8 cellular contexts compared by ENCODE assay signal in the genomic region with DNA sequence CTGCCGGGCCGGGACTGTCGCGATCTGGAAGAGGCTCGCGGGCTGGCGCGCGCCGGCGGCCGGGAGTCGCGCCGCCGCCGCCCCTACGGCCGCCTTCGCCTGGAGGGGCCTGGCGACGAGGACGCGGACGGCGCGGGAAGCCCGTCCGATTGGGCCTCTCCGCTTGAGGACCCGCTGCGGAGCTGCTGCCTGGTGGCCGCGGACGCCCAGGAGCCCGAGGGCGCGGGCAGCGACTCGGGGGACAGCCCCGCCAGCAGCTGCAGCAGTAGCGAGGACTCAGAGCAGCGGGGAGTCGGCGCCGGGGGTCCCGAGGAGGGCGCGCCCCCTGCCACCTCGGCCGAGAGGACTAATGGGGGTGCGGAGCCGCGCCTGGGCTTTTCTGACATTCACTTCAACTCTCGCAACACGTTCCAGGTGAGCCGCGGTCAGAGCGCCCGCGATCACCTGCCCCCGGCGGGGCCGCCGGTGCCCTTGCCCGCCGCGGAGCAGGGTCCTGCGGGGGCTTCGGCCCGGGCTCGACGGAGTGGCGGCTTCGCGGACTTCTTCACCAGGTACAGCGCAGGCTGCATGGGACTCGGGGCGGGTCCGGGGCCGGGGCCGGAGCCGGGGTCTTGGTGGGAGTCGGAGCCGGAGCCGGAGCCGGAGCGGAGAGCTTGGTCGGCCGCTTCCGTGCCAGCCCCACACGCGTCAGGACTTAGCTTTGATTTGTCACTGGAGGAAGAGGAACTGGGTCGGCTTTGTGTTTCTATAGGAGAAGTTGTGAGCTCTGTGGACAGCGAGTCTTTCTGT. TPM values are rescaled to one million over a fixed set of nuclear protein-coding genes. Genes with fewer than 3 reads are reported as not detected.
DNase-seq lines count a peak whose midpoint lies in the region; ATAC-seq and TF ChIP-seq lines count a peak whose summit lies in the region.

No MANE protein-coding gene starts in this region.

- TF ChIP-seq POLR2A in GM18505 (IDR thresholded peaks at IDR 0.05; ENCODE audit: borderline replicate concordance, extremely low read depth, insufficient read depth, insufficient read length) = no peak
- TF ChIP-seq POLR2A in erythroblast (IDR thresholded peaks at IDR 0.05; ENCODE audit: low read length) = no peak

- H3K4me1 Mint-ChIP-seq in activated CD4-positive, alpha-beta T cell treated with anti-CD3 and anti-CD28 coated beads, Interleukin-2, amount 10 ng/mL, durations not matched to agents 7 days and 5 days = peaks cover 9% of the 10 kb centered on the region

- peaks cover 72% of the 10 kb centered on the region for H3K27me3 Mint-ChIP-seq in activated CD4-positive, alpha-beta T cell treated with anti-CD3 and anti-CD28 coated beads, Interleukin-2, amount 10 ng/mL, durations not matched to agents 7 days and 5 days

- no peak overlapping the region for H3K27ac Mint-ChIP-seq in activated CD4-positive, alpha-beta T cell treated with anti-CD3 and anti-CD28 coated beads, Interleukin-2, amount 10 ng/mL, durations not matched to agents 7 days and 5 days

- H3K9me3 Mint-ChIP-seq in activated CD4-positive, alpha-beta T cell treated with anti-CD3 and anti-CD28 coated beads, Interleukin-2, amount 10 ng/mL, durations not matched to agents 7 days and 5 days = no peaks in the 10 kb centered on the region

- CTCF ChIA-PET in activated CD4-positive, alpha-beta T cell treated with anti-CD3 and anti-CD28 coated beads, Interleukin-2, amount 10 ng/mL, durations not matched to agents 7 days and 5 days (lab: Charles Lee) = no interaction called here

- POLR2A ChIA-PET in activated CD4-positive, alpha-beta T cell treated with anti-CD3 and anti-CD28 coated beads, Interleukin-2, amount 10 ng/mL, durations not matched to agents 7 days and 5 days (lab: Charles Lee) = no interaction called here

- H3K9me3 ChIP-seq in mononuclear cell (ENCODE audit: low read depth, low read length) (no peaks in the 10 kb centered on the region), thymus (ENCODE audit: control insufficient read depth) (no peaks in the 10 kb centered on the region)

- H3K4me3 ChIP-seq in mononuclear cell (ENCODE audit: low read length) (peak overlapping the region; percentile 50), thymus (ENCODE audit: low read length) (peak overlapping the region; percentile 44)

- 1% methylated on average over 95 of the region's 95 CpGs for WGBS in thymus

- ATAC-seq in GM18505 (IDR thresholded peaks at IDR 0.05; ENCODE audit: unreplicated experiment) (peak; percentile 65), HG02870 (IDR thresholded peaks at IDR 0.05; ENCODE audit: unreplicated experiment) (peak; percentile 62)

- H3K4me3 Mint-ChIP-seq in activated CD4-positive, alpha-beta T cell treated with anti-CD3 and anti-CD28 coated beads, Interleukin-2, amount 10 ng/mL, durations not matched to agents 7 days and 5 days = peak overlapping the region; percentile 68

- in situ Hi-C loops in ACHN (cut with HindIII; ENCODE audit: low pct_ligation_motif_present, low pct_unique_long_range_greater_than_20kb, low sequenced_read_pairs) = no loop called here

- H3K27ac ChIP-seq in thymus (ENCODE audit: low read depth) = peak overlapping the region; percentile 78

- peaks cover 48% of the 10 kb centered on the region for H3K27me3 ChIP-seq in mononuclear cell (ENCODE audit: insufficient read depth, low read length)
- peaks cover 26% of the 10 kb centered on the region for H3K27me3 ChIP-seq in thymus (ENCODE audit: control insufficient read depth, insufficient read depth)

- peak; percentile 83 for DNase-seq in ACHN
- DNase-seq in NCI-H2029 (lab: John Stamatoyannopoulos, UW) = peak; percentile 15
- DNase-seq in activated CD4-positive, alpha-beta T cell treated with anti-CD3 and anti-CD28 coated beads, Interleukin-2, amount 10 ng/mL, durations not matched to agents 7 days and 5 days = peak; percentile 8
- DNase-seq in erythroblast (lab: John Stamatoyannopoulos, UW) = peak; percentile 78 to 82

- H3K36me3 Mint-ChIP-seq in activated CD4-positive, alpha-beta T cell treated with anti-CD3 and anti-CD28 coated beads, Interleukin-2, amount 10 ng/mL, durations not matched to agents 7 days and 5 days (ENCODE audit: low read depth) = peaks cover 2% of the 10 kb centered on the region

- H3K4me1 ChIP-seq in mononuclear cell (ENCODE audit: insufficient read depth, low read length) = peaks cover 15% of the 10 kb centered on the region
- H3K4me1 ChIP-seq in thymus (ENCODE audit: control insufficient read depth, insufficient read depth, low read length) = no peaks in the 10 kb centered on the region

- no peaks in the 10 kb centered on the region for H3K36me3 ChIP-seq in thymus (ENCODE audit: control insufficient read depth, insufficient read depth)

RNA-seq across cellular contexts. Expression of gene TBC1D12, which starts 0.9 kb away (rescaled TPM):
- under 1 TPM; 0.07 to 0.15 TPM for total RNA-seq in activated CD4-positive, alpha-beta T cell treated with anti-CD3 and anti-CD28 coated beads, Interleukin-2, amount 10 ng/mL, durations not matched to agents 7 days and 5 days
- total RNA-seq in mononuclear cell = 18.2 TPM
- polyA plus RNA-seq in thymus = 8.9 TPM

RNA-seq across cellular contexts. Expression of gene NOC3L, which starts 40.5 kb away (rescaled TPM):
- total RNA-seq in activated CD4-positive, alpha-beta T cell treated with anti-CD3 and anti-CD28 coated beads, Interleukin-2, amount 10 ng/mL, durations not matched to agents 7 days and 5 days = 10 to 100 TPM; 23.1 to 26.5 TPM
- total RNA-seq in mononuclear cell = 11.2 TPM
- polyA plus RNA-seq in thymus = 13.2 TPM

Comparison
In these comparisons a context has a peak if more than half of its experiments do, and no peak if none do; other contexts are left out.
1. Peak in every context shown above with its lines: DNase-seq, ATAC-seq, H3K4me3 ChIP-seq and H3K27ac ChIP-seq.
2. DNase-seq: peak in every context shown above with its lines; median percentile 83 in ACHN; 80 in erythroblast; 15 in NCI-H2029; 8 in activated CD4-positive, alpha-beta T cell treated with anti-CD3 and anti-CD28 coated beads, Interleukin-2, amount 10 ng/mL, durations not matched to agents 7 days and 5 days.
3. RNA of gene TBC1D12, which starts 0.9 kb away (total RNA-seq): 18.2 TPM in mononuclear cell (single experiment); 0.07 to 0.15 TPM in activated CD4-positive, alpha-beta T cell treated with anti-CD3 and anti-CD28 coated beads, Interleukin-2, amount 10 ng/mL, durations not matched to agents 7 days and 5 days; every median in the first group is over 10 times any median in the second.